ENCODE assay signal across 12 cellular contexts in genomic region chr22:43007519-43008102, GRCh38. TPM values are rescaled to one million over a fixed set of nuclear protein-coding genes. Genes with fewer than 3 reads are reported as not detected.
DNase-seq lines count a peak whose midpoint lies in the region; ATAC-seq, FAIRE-seq and TF ChIP-seq lines count a peak whose summit lies in the region.
"Had no signal": no experiment of that assay in that cellular context is flagged by ENCODE, and none has a peak within 500 bp of the region (broad histone marks: within the 10 kb centered on the region; RNA-seq: fewer than 3 reads in every experiment).

No MANE protein-coding gene starts in this region.

- TF ChIP-seq POLR2A in transverse colon (IDR thresholded peaks at IDR 0.05) = peak; percentile 62

- DNase-seq in activated T-cell treated with anti-CD3 and anti-CD28 coated beads, Interleukin-2, amount 50 U/mL, for 4 hours = no peak
- no peak for DNase-seq in activated T-cell treated with anti-CD3 and anti-CD28 coated beads, Interleukin-2, amount 50 U/mL, for 48 hours
- DNase-seq in activated naive CD8-positive, alpha-beta T cell treated with anti-CD3 and anti-CD28 coated beads for 36 hours = peak; percentile 26
- DNase-seq in keratinocyte (ENCODE audit: low read depth, low spot score) (no peak), transverse colon (peak; percentile 86), GM13977 (ENCODE audit: low spot score) (no peak), NOMO-1 (lab: John Stamatoyannopoulos, UW; ENCODE audit: unreplicated experiment in 2 of 2) (no peak)
- DNase-seq: activated effector memory CD4-positive, alpha-beta T cell treated with anti-CD3 and anti-CD28 coated beads, Interleukin-2, amount 50 U/mL, for 16 hours; COR-L47; NCI-H446 had no signal

- H3K4me3 ChIP-seq in keratinocyte (ENCODE audit: control insufficient read depth in 2 of 3, extremely low read depth in 1 of 3, insufficient read depth in 2 of 3, low read depth in 1 of 3, low read length in 3 of 3) (no peak overlapping the region), transverse colon (no peak overlapping the region)

- H2AFZ ChIP-seq in keratinocyte (ENCODE audit: control insufficient read depth, low read length) = no peak overlapping the region

- intact Hi-C loops in transverse colon (cut with DNase I; ENCODE audit: low total_unique reads) = no loop called here

- H3K4me3 Mint-ChIP-seq in activated T-cell treated with anti-CD3 and anti-CD28 coated beads, Interleukin-2, amount 50 U/mL, for 4 hours = no peak overlapping the region
- no peak overlapping the region for H3K4me3 Mint-ChIP-seq in activated naive CD8-positive, alpha-beta T cell treated with anti-CD3 and anti-CD28 coated beads for 36 hours

- H3K27ac ChIP-seq in keratinocyte (ENCODE audit: control insufficient read depth, insufficient read depth, low read length) (no peak overlapping the region), transverse colon (peak overlapping the region; percentile 83 to 93 (median 85))

- WGBS in transverse colon (ENCODE audit: low coverage in 1 of 2), 2 donors = 44% methylated on average over 5 of the region's 5 CpGs; no CpG with 5 or more reads in 1 of the 2 donors

- dilution Hi-C loops in keratinocyte (cut with MboI; ENCODE audit: extremely low pct_ligation_motif_present, low sequenced_read_pairs) = no loop called here

- TF ChIP-seq CTCF in keratinocyte (optimal IDR thresholded peaks at IDR 0.05 in 1 of 3, IDR thresholded peaks at IDR 0.05 in 1 of 3, conservative IDR thresholded peaks at IDR 0.05 in 1 of 3; ENCODE audit: extremely low read depth in 1 of 3, insufficient read depth in 2 of 3, low read length in 3 of 3) (no peak), transverse colon (IDR thresholded peaks at IDR 0.05) (no peak), GM13977 (IDR thresholded peaks at IDR 0.05; ENCODE audit: extremely low read depth, insufficient read depth, missing control alignments) (no peak)

- peaks cover 98% of the 10 kb centered on the region for H3K79me2 ChIP-seq in keratinocyte (ENCODE audit: control insufficient read depth, insufficient read depth, low read length)

- in situ Hi-C loops in transverse colon (cut with MboI; ENCODE audit: low pct_ligation_motif_present in 1 of 4, low pct_unique_long_range_greater_than_20kb in 1 of 4, low sequenced_read_pairs in 3 of 4) = no loop called here
- in situ Hi-C loops in GM13977 (cut with MboI; ENCODE audit: low pct_unique_long_range_greater_than_20kb, low sequenced_read_pairs, unreplicated experiment) = no loop called here

- peaks cover 18% of the 10 kb centered on the region for H3K9me1 ChIP-seq in keratinocyte (ENCODE audit: control insufficient read depth, extremely low read depth, insufficient read depth, low read length)

- peaks cover 0 to 3% of the 10 kb centered on the region in 2 experiments for H3K36me3 ChIP-seq in keratinocyte (ENCODE audit: control insufficient read depth in 2 of 2, extremely low read depth in 1 of 2, insufficient read depth in 2 of 2, low read length in 2 of 2)
- no peaks in the 10 kb centered on the region for H3K36me3 ChIP-seq in transverse colon

- TF ChIP-seq EP300 in transverse colon (IDR thresholded peaks at IDR 0.05; ENCODE audit: low read depth) = no peak

- no peaks in the 10 kb centered on the region for H3K9me3 Mint-ChIP-seq in activated T-cell treated with anti-CD3 and anti-CD28 coated beads, Interleukin-2, amount 50 U/mL, for 4 hours
- H3K9me3 Mint-ChIP-seq in activated naive CD8-positive, alpha-beta T cell treated with anti-CD3 and anti-CD28 coated beads for 36 hours = peaks cover 2% of the 10 kb centered on the region

- no peak overlapping the region for H3K27ac Mint-ChIP-seq in activated naive CD8-positive, alpha-beta T cell treated with anti-CD3 and anti-CD28 coated beads for 36 hours

- H4K20me1 ChIP-seq in keratinocyte (ENCODE audit: control insufficient read depth, extremely low read depth, insufficient read depth, low read length) = peaks cover 8% of the 10 kb centered on the region

- H3K4me2 ChIP-seq in keratinocyte (ENCODE audit: control insufficient read depth, extremely low read depth, insufficient read depth, low read depth, low read length) = peak overlapping the region; percentile 22

- H3K4me1 Mint-ChIP-seq in activated T-cell treated with anti-CD3 and anti-CD28 coated beads, Interleukin-2, amount 50 U/mL, for 4 hours (ENCODE audit: low read depth) = peaks cover 58% of the 10 kb centered on the region
- peaks cover 65% of the 10 kb centered on the region for H3K4me1 Mint-ChIP-seq in activated naive CD8-positive, alpha-beta T cell treated with anti-CD3 and anti-CD28 coated beads for 36 hours

- no peaks in the 10 kb centered on the region for H3K9me3 ChIP-seq in keratinocyte (ENCODE audit: control insufficient read depth, low read depth, low read length)
- H3K9me3 ChIP-seq in transverse colon = no peaks in the 10 kb centered on the region

- H3K27me3 ChIP-seq in keratinocyte (ENCODE audit: control insufficient read depth, extremely low read depth, insufficient read depth, low read length) = no peaks in the 10 kb centered on the region
- H3K27me3 ChIP-seq in transverse colon = no peaks in the 10 kb centered on the region

- no peaks in the 10 kb centered on the region for H3K27me3 Mint-ChIP-seq in activated T-cell treated with anti-CD3 and anti-CD28 coated beads, Interleukin-2, amount 50 U/mL, for 4 hours (ENCODE audit: low read depth)
- H3K27me3 Mint-ChIP-seq in activated naive CD8-positive, alpha-beta T cell treated with anti-CD3 and anti-CD28 coated beads for 36 hours = no peaks in the 10 kb centered on the region

- H3K4me1 ChIP-seq in keratinocyte (ENCODE audit: control insufficient read depth, extremely low read depth, insufficient read depth, low read length) = peaks cover 44% of the 10 kb centered on the region
- H3K4me1 ChIP-seq in transverse colon = peaks cover 54 to 94% (median 79%) of the 10 kb centered on the region in 4 donors

- no peak overlapping the region for H3K9ac ChIP-seq in keratinocyte (ENCODE audit: control insufficient read depth, extremely low read depth, insufficient read depth, low read length)

- no peaks in the 10 kb centered on the region for H3K36me3 Mint-ChIP-seq in activated T-cell treated with anti-CD3 and anti-CD28 coated beads, Interleukin-2, amount 50 U/mL, for 4 hours (ENCODE audit: insufficient read depth)
- peaks cover 2% of the 10 kb centered on the region for H3K36me3 Mint-ChIP-seq in activated naive CD8-positive, alpha-beta T cell treated with anti-CD3 and anti-CD28 coated beads for 36 hours

- peak; percentile 76 for FAIRE-seq in keratinocyte (lab: Jason Lieb, UNC)
- FAIRE-seq: H1 had no signal

- peak; percentile 56 to 67 for ATAC-seq in activated T-cell treated with anti-CD3 and anti-CD28 coated beads, Interleukin-2, amount 50 U/mL, for 4 hours
- ATAC-seq in HG03354 (IDR thresholded peaks at IDR 0.05; ENCODE audit: poor library complexity, severe bottlenecking, unreplicated experiment) = no peak

RNA-seq across cellular contexts. Expression of gene PACSIN2, which starts 7.3 kb away (rescaled TPM):
- total RNA-seq in activated T-cell treated with anti-CD3 and anti-CD28 coated beads, Interleukin-2, amount 50 U/mL, for 4 hours = 10 to 100 TPM; 24.5 to 30.2 (median 28.1) TPM
- 10 to 100 TPM; 30.2 to 34.6 TPM for total RNA-seq in activated naive CD8-positive, alpha-beta T cell treated with anti-CD3 and anti-CD28 coated beads for 36 hours
- 50.7 to 57.2 TPM (median 55.5 TPM) in 3 replicates for polyA plus RNA-seq in keratinocyte
- polyA plus RNA-seq in keratinocyte (2011; ENCODE audit: low read depth) = 69.6 TPM
- polyA plus RNA-seq in keratinocyte (2011; cell fraction: cytosol; rRNA removed) = 41.3 and 48.2 TPM in 2 replicates
- 72.4 and 73.4 TPM in 2 replicates for polyA plus RNA-seq in keratinocyte (2011; cell fraction: nucleus; rRNA removed)
- polyA plus RNA-seq in keratinocyte (2012; ENCODE audit: low replicate concordance) = 25.5 and 45.1 TPM in 2 replicates
- polyA minus RNA-seq in keratinocyte = 29.4 to 42.1 TPM (median 36.9 TPM) in 3 replicates
- polyA minus RNA-seq in keratinocyte (2011; cell fraction: cytosol; rRNA and poly(A)+ RNA removed) = 27.2 TPM
- 27.2 and 40.8 TPM in 2 replicates for polyA minus RNA-seq in keratinocyte (2011; cell fraction: nucleus; rRNA and poly(A)+ RNA removed)
- total RNA-seq in transverse colon = 100 to 1,000 TPM in 3 of 4 donors, 10 to 100 TPM in 1; 53.9 to 250 (median 198) TPM

Comparison
In these comparisons a context has a peak if more than half of its experiments do, and no peak if none do; other contexts are left out.
1. DNase-seq: peak in activated naive CD8-positive, alpha-beta T cell treated with anti-CD3 and anti-CD28 coated beads for 36 hours (single experiment) and transverse colon (single experiment); none in activated T-cell treated with anti-CD3 and anti-CD28 coated beads, Interleukin-2, amount 50 U/mL, for 4 hours (single experiment), activated T-cell treated with anti-CD3 and anti-CD28 coated beads, Interleukin-2, amount 50 U/mL, for 48 hours (0 of 2), keratinocyte (single experiment), GM13977 (single experiment) and NOMO-1 (0 of 2).